33 cellular contexts compared by ENCODE assay signal in the genomic region with DNA sequence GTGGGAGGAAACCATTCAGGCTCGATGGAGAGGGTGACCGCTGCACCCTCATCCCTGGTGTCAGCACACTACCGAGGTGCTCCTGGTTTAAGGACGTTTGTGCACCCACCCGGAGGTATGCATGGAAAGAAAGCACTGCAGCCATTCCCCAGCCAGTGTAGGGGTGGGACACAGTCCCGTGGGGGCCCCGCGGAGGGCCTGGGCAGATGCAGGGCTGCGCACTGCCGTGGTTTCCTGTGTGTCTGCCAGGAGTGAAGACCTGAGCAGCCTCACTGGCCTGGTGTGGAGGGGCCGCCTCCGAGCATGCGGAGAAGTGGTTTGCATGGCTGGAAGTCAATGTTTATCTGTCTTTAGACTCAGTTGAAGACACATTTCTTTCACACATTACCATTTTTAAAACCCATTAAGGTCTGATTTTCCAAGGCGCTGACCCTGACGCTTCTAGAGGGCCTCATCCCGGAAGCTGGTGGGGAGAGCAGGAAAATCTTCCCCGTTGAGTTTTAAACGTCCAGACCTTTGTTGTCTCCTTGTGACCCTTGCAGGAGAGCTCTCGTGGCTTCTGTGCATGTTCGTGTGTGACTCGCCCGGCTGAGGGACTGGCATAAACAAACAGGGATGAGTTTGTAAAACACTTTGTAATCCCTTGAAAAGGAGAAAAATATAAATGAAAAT.
"Had no signal": no experiment of that assay in that cellular context is flagged by ENCODE, and none has a peak within 500 bp of the region (broad histone marks: within the 10 kb centered on the region; RNA-seq: fewer than 3 reads in every experiment).

No MANE protein-coding gene starts in this region.

- H3K27me3 ChIP-seq: cardiac muscle cell, SJCRH30 had no signal

- H3K4me3 Mint-ChIP-seq: activated CD4-positive, alpha-beta memory T cell treated with anti-CD3 and anti-CD28 coated beads, Interleukin-2, amount 10 ng/mL, durations not matched to agents 7 days and 5 days; activated CD4-positive, alpha-beta T cell treated with anti-CD3 and anti-CD28 coated beads for 36 hours; activated CD8-positive, alpha-beta memory T cell treated with anti-CD3 and anti-CD28 coated beads, Interleukin-2, amount 10 ng/mL, durations not matched to agents 7 days and 5 days; activated naive CD8-positive, alpha-beta T cell treated with anti-CD3 and anti-CD28 coated beads for 36 hours; activated T-cell treated with anti-CD3 and anti-CD28 coated beads, Interleukin-2, amount 50 U/mL, for 72 hours; activated T-helper 17 cell treated with anti-CD3 and anti-CD28 coated beads, Interleukin-2, amount 50 U/mL, for 72 hours; central memory CD8-positive, alpha-beta T cell; T-helper 1 cell treated with Interleukin-12 subunit alpha and Interleukin-12 subunit beta and Interleukin-4 antibody, amounts not matched to agents 30 μg/mL and 1 μg/mL, for 36 hours; T-helper 2 cell treated with Interferon-gamma antibody and Interleukin-4, amounts not matched to agents 5 μg/mL and 100 μg/mL, for 36 hours had no signal

- H3K9me3 Mint-ChIP-seq: activated CD4-positive, alpha-beta memory T cell treated with anti-CD3 and anti-CD28 coated beads, Interleukin-2, amount 10 ng/mL, durations not matched to agents 7 days and 5 days; central memory CD8-positive, alpha-beta T cell; T-helper 1 cell treated with Interleukin-12 subunit alpha and Interleukin-12 subunit beta and Interleukin-4 antibody, amounts not matched to agents 30 μg/mL and 1 μg/mL, for 36 hours; T-helper 2 cell treated with Interferon-gamma antibody and Interleukin-4, amounts not matched to agents 5 μg/mL and 100 μg/mL, for 36 hours had no signal

- ATAC-seq: activated CD4-positive, alpha-beta T cell treated with anti-CD3 and anti-CD28 coated beads for 36 hours; activated CD4-positive, CD25-positive, alpha-beta regulatory T cell treated with anti-CD3 and anti-CD28 coated beads, Interleukin-2, amount 50 U/mL, for 24 hours; activated CD8-positive, alpha-beta memory T cell treated with anti-CD3 and anti-CD28 coated beads, Interleukin-2, amount 10 ng/mL, durations not matched to agents 7 days and 5 days; activated T-cell treated with anti-CD3 and anti-CD28 coated beads, Interleukin-2, amount 50 U/mL, for 72 hours; activated T-helper 17 cell treated with anti-CD3 and anti-CD28 coated beads, Interleukin-2, amount 50 U/mL, for 72 hours; Panc1 had no signal

- H3K27me3 Mint-ChIP-seq: activated CD4-positive, alpha-beta memory T cell treated with anti-CD3 and anti-CD28 coated beads, Interleukin-2, amount 10 ng/mL, durations not matched to agents 7 days and 5 days; activated CD4-positive, alpha-beta T cell treated with anti-CD3 and anti-CD28 coated beads for 36 hours; activated CD8-positive, alpha-beta memory T cell treated with anti-CD3 and anti-CD28 coated beads, Interleukin-2, amount 10 ng/mL, durations not matched to agents 7 days and 5 days; activated naive CD8-positive, alpha-beta T cell treated with anti-CD3 and anti-CD28 coated beads for 36 hours; activated T-helper 17 cell treated with anti-CD3 and anti-CD28 coated beads, Interleukin-2, amount 50 U/mL, for 72 hours; central memory CD8-positive, alpha-beta T cell had no signal

- H3K36me3 ChIP-seq: cardiac muscle cell, SJCRH30 had no signal

- H3K27ac Mint-ChIP-seq: activated CD4-positive, alpha-beta memory T cell treated with anti-CD3 and anti-CD28 coated beads, Interleukin-2, amount 10 ng/mL, durations not matched to agents 7 days and 5 days; activated CD4-positive, alpha-beta T cell treated with anti-CD3 and anti-CD28 coated beads for 36 hours; activated CD8-positive, alpha-beta memory T cell treated with anti-CD3 and anti-CD28 coated beads, Interleukin-2, amount 10 ng/mL, durations not matched to agents 7 days and 5 days; activated naive CD8-positive, alpha-beta T cell treated with anti-CD3 and anti-CD28 coated beads for 36 hours; activated T-cell treated with anti-CD3 and anti-CD28 coated beads, Interleukin-2, amount 50 U/mL, for 72 hours; activated T-helper 17 cell treated with anti-CD3 and anti-CD28 coated beads, Interleukin-2, amount 50 U/mL, for 72 hours; T-helper 1 cell treated with Interleukin-12 subunit alpha and Interleukin-12 subunit beta and Interleukin-4 antibody, amounts not matched to agents 30 μg/mL and 1 μg/mL, for 36 hours; T-helper 2 cell treated with Interferon-gamma antibody and Interleukin-4, amounts not matched to agents 5 μg/mL and 100 μg/mL, for 36 hours had no signal

- H3K4me3 ChIP-seq: cardiac muscle cell, SJCRH30, SK-N-MC had no signal

- DNase-seq: activated CD4-positive, alpha-beta memory T cell treated with anti-CD3 and anti-CD28 coated beads, Interleukin-2, amount 10 ng/mL, durations not matched to agents 7 days and 5 days; activated CD4-positive, alpha-beta T cell treated with anti-CD3 and anti-CD28 coated beads for 36 hours; activated CD4-positive, alpha-beta T cell treated with anti-CD3 and anti-CD28 coated beads, Interleukin-2, amount 50 U/mL, for 1 hour; activated CD8-positive, alpha-beta memory T cell treated with anti-CD3 and anti-CD28 coated beads for 24 hours; activated CD8-positive, alpha-beta memory T cell treated with anti-CD3 and anti-CD28 coated beads, Interleukin-2, amount 10 ng/mL, durations not matched to agents 7 days and 5 days; activated effector memory CD4-positive, alpha-beta T cell treated with anti-CD3 and anti-CD28 coated beads, Interleukin-2, amount 50 U/mL, for 16 hours; activated naive CD4-positive, alpha-beta T cell; activated naive CD4-positive, alpha-beta T cell treated with anti-CD3 and anti-CD28 coated beads, Interleukin-2, amount 50 U/mL, for 16 hours; activated naive CD8-positive, alpha-beta T cell treated with anti-CD3 and anti-CD28 coated beads for 36 hours; activated T-cell treated with anti-CD3 and anti-CD28 coated beads, Interleukin-2, amount 50 U/mL, for 1 hour; activated T-cell treated with anti-CD3 and anti-CD28 coated beads, Interleukin-2, amount 50 U/mL, for 72 hours; amniotic stem cell; NCI-H1092 treated with DMSO at 0.1 percent for 48 hours; NCI-H1417; NCI-H146; NCI-H187; NCI-H2029 treated with DMSO at 0.1 percent for 48 hours; NCI-H2171 treated with DMSO at 0.1 percent for 48 hours; NCI-H2227 treated with DMSO at 0.1 percent for 48 hours; NCI-H446; NCI-H510A treated with DMSO at 0.1 percent for 48 hours; NCI-H526 treated with DMSO at 0.1 percent for 48 hours; NCI-H82; SHP77; SJCRH30 had no signal

- H3K4me1 Mint-ChIP-seq: activated CD4-positive, alpha-beta memory T cell treated with anti-CD3 and anti-CD28 coated beads, Interleukin-2, amount 10 ng/mL, durations not matched to agents 7 days and 5 days; activated CD4-positive, alpha-beta T cell treated with anti-CD3 and anti-CD28 coated beads for 36 hours; activated CD8-positive, alpha-beta memory T cell treated with anti-CD3 and anti-CD28 coated beads, Interleukin-2, amount 10 ng/mL, durations not matched to agents 7 days and 5 days; activated naive CD8-positive, alpha-beta T cell treated with anti-CD3 and anti-CD28 coated beads for 36 hours; activated T-helper 17 cell treated with anti-CD3 and anti-CD28 coated beads, Interleukin-2, amount 50 U/mL, for 72 hours had no signal

- H3K36me3 Mint-ChIP-seq: activated CD8-positive, alpha-beta memory T cell treated with anti-CD3 and anti-CD28 coated beads, Interleukin-2, amount 10 ng/mL, durations not matched to agents 7 days and 5 days had no signal

- H3K9me3 ChIP-seq: SJCRH30 had no signal

- H3K27ac ChIP-seq: cardiac muscle cell, SJCRH30, SK-N-MC had no signal

- H3K4me1 ChIP-seq: SJCRH30 had no signal
